8 cellular contexts compared by ENCODE assay signal in the genomic region with DNA sequence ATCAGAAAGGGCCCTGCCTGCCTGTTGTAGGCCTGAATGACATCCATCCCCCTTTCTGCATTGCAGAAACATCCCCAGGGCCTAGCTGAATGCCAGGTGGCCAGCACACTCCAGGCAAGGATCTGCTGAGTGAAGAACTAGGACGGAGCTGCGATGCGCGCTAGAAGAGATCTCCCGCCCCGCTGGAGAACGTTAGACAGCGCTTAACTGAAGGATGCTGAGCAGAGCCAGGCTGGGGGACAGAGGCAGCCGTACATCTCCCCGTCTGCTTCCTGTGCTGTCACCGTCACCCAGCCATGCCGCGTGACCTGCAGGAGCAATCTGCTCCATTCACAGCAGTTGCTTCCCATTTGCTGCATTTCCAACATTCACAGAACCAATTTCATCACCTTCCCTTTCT.
DNase-seq lines count a peak whose midpoint lies in the region; ATAC-seq and TF ChIP-seq lines count a peak whose summit lies in the region.

No MANE protein-coding gene starts in this region.

- peak; percentile 23; the same call in 1 of the 3 replicates for ATAC-seq in SK-N-SH treated with all-trans-retinoic acid at 6 μM for 48 hours
- ATAC-seq in gastrocnemius medialis: no peak
- ATAC-seq in GM18505 (IDR thresholded peaks at IDR 0.05; ENCODE audit: unreplicated experiment): no peak

- in situ Hi-C loops in gastrocnemius medialis (cut with MboI; ENCODE audit: low sequenced_read_pairs in 4 of 4): no loop called here

- peak overlapping the region; percentile 92 for H3K27ac Mint-ChIP-seq in glutamatergic neuron (ENCODE audit: unreplicated experiment)

- TF ChIP-seq POLR2A in gastrocnemius medialis (IDR thresholded peaks at IDR 0.05): no peak
- no peak for TF ChIP-seq POLR2A in GM18505 (IDR thresholded peaks at IDR 0.05; ENCODE audit: borderline replicate concordance, extremely low read depth, insufficient read depth, insufficient read length)

- peaks cover 55% of the 10 kb centered on the region for H3K4me1 Mint-ChIP-seq in glutamatergic neuron (ENCODE audit: low read depth, unreplicated experiment)

- peak overlapping the region; percentile 57 for H3K4me3 Mint-ChIP-seq in glutamatergic neuron (ENCODE audit: unreplicated experiment)

- H3K4me2 ChIP-seq in MM.1S (ENCODE audit: low read depth, low read length): no peak overlapping the region

- H3F3A ChIP-seq in MM.1S (ENCODE audit: insufficient read depth, low read length): no peaks in the 10 kb centered on the region

- peaks cover 32% of the 10 kb centered on the region for H3K79me2 ChIP-seq in MM.1S (ENCODE audit: low read length)

- H3K4me3 ChIP-seq in gastrocnemius medialis (no peak overlapping the region), MM.1S (ENCODE audit: low read length) (no peak overlapping the region)

- H3K27me3 Mint-ChIP-seq in glutamatergic neuron (ENCODE audit: unreplicated experiment): peaks cover 10% of the 10 kb centered on the region

- DNase-seq in NCI-H1417 (lab: John Stamatoyannopoulos, UW) (peak; percentile 3 to 43 (median 3)), NCI-H1417 treated with DMSO at 0.1 percent for 48 hours (lab: John Stamatoyannopoulos, UW) (no peak), glutamatergic neuron (peak; percentile 59), gastrocnemius medialis (no peak), NCI-H748 (lab: John Stamatoyannopoulos, UW; ENCODE audit: unreplicated experiment) (no peak), MM.1S (no peak)

- intact Hi-C loops in gastrocnemius medialis (cut with DNase I; ENCODE audit: low total_unique reads): no loop called here

- peaks cover 87 to 90% of the 10 kb centered on the region in 2 donors for H3K4me1 ChIP-seq in gastrocnemius medialis
- H3K4me1 ChIP-seq in MM.1S (ENCODE audit: low read length): no peaks in the 10 kb centered on the region

- no peak overlapping the region for H3K9ac ChIP-seq in MM.1S (ENCODE audit: low read length)

- H3K9me3 Mint-ChIP-seq in glutamatergic neuron (ENCODE audit: unreplicated experiment): peaks cover 3% of the 10 kb centered on the region

- no peak for TF ChIP-seq CTCF in glutamatergic neuron (IDR thresholded peaks at IDR 0.05; ENCODE audit: partially characterized antibody, unreplicated experiment)
- TF ChIP-seq CTCF in gastrocnemius medialis (IDR thresholded peaks at IDR 0.05 in 4 of 5, conservative IDR thresholded peaks at IDR 0.05 in 1 of 5): no peak
- TF ChIP-seq CTCF in MM.1S (IDR thresholded peaks at IDR 0.05; ENCODE audit: low read length): no peak

- no peaks in the 10 kb centered on the region for H3K36me3 Mint-ChIP-seq in glutamatergic neuron (ENCODE audit: unreplicated experiment)

- no peak overlapping the region for H2AFZ ChIP-seq in MM.1S (ENCODE audit: low read length)

- H3K9me3 ChIP-seq in gastrocnemius medialis (no peaks in the 10 kb centered on the region), MM.1S (replicated peaks; ENCODE audit: insufficient read depth, low read length) (no peaks in the 10 kb centered on the region)

- H3K27me3 ChIP-seq in gastrocnemius medialis (no peaks in the 10 kb centered on the region), MM.1S (replicated peaks; ENCODE audit: insufficient read depth, low read length) (no peaks in the 10 kb centered on the region)

- H4K20me1 ChIP-seq in MM.1S (ENCODE audit: insufficient read depth, low read length): no peaks in the 10 kb centered on the region

- no peaks in the 10 kb centered on the region for H3K36me3 ChIP-seq in gastrocnemius medialis
- no peaks in the 10 kb centered on the region for H3K36me3 ChIP-seq in MM.1S (replicated peaks; ENCODE audit: insufficient read depth, low read length)

- H3K9me2 ChIP-seq in MM.1S (replicated peaks; ENCODE audit: insufficient read depth, low read length): no peaks in the 10 kb centered on the region

- peak overlapping the region; percentile 55 to 97 (median 74) for H3K27ac ChIP-seq in gastrocnemius medialis
- H3K27ac ChIP-seq in MM.1S (ENCODE audit: low read length): no peak overlapping the region

TF ChIP-seq in SK-N-SH treated with all-trans-retinoic acid at 6 μM for 48 hours, 23 proteins besides CTCF, POLR2A, EP300 and RAD21:
- no peak for TF ChIP-seq BACH2 (CRISPR knock-in tag; IDR thresholded peaks at IDR 0.05; ENCODE audit: borderline replicate concordance)
- peak; percentile 59; the same call in 1 of the 2 replicates for TF ChIP-seq TCF4 (CRISPR knock-in tag; IDR thresholded peaks at IDR 0.05; ENCODE audit: borderline replicate concordance)
- 0 out of 2 replicates have a peak, but pooled peaks have one; percentile 1 for TF ChIP-seq ZNF70 (CRISPR knock-in tag; IDR thresholded peaks at IDR 0.05)
- TF ChIP-seq, protein P1, sequence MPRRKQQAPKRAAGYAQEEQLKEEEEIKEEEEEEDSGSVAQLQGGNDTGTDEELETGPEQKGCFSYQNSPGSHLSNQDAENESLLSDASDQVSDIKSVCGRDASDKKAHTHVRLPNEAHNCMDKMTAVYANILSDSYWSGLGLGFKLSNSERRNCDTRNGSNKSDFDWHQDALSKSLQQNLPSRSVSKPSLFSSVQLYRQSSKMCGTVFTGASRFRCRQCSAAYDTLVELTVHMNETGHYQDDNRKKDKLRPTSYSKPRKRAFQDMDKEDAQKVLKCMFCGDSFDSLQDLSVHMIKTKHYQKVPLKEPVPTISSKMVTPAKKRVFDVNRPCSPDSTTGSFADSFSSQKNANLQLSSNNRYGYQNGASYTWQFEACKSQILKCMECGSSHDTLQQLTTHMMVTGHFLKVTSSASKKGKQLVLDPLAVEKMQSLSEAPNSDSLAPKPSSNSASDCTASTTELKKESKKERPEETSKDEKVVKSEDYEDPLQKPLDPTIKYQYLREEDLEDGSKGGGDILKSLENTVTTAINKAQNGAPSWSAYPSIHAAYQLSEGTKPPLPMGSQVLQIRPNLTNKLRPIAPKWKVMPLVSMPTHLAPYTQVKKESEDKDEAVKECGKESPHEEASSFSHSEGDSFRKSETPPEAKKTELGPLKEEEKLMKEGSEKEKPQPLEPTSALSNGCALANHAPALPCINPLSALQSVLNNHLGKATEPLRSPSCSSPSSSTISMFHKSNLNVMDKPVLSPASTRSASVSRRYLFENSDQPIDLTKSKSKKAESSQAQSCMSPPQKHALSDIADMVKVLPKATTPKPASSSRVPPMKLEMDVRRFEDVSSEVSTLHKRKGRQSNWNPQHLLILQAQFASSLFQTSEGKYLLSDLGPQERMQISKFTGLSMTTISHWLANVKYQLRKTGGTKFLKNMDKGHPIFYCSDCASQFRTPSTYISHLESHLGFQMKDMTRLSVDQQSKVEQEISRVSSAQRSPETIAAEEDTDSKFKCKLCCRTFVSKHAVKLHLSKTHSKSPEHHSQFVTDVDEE (CRISPR knock-in tag; IDR thresholded peaks at IDR 0.05): peak; percentile 36; the same call in 1 of the 2 replicates
- no peak for TF ChIP-seq ZFP30 (CRISPR knock-in tag; IDR thresholded peaks at IDR 0.05)

Comparison
In these comparisons a context has a peak if more than half of its experiments do, and no peak if none do; other contexts are left out.
1. DNase-seq: peak in NCI-H1417 (3 of 3) and glutamatergic neuron (single experiment); none in NCI-H1417 treated with DMSO at 0.1 percent for 48 hours (single experiment), gastrocnemius medialis (0 of 2), NCI-H748 (single experiment) and MM.1S (single experiment).